21 cellular contexts compared by ENCODE assay signal in genomic region chr14:62039871-62040270, GRCh38.
DNase-seq lines count a peak whose midpoint lies in the region; ATAC-seq, FAIRE-seq and TF ChIP-seq lines count a peak whose summit lies in the region.
"Had no signal": no experiment of that assay in that cellular context is flagged by ENCODE, and none has a peak within 500 bp of the region (broad histone marks: within the 10 kb centered on the region; RNA-seq: fewer than 3 reads in every experiment).

No MANE protein-coding gene starts in this region.

- no peak overlapping the region for H2AFZ ChIP-seq in parathyroid adenoma
- H2AFZ ChIP-seq: neural progenitor cell had no signal

- no peak for TF ChIP-seq EP300 in transverse colon (IDR thresholded peaks at IDR 0.05; ENCODE audit: low read depth)

- H3K36me3 Mint-ChIP-seq in activated T-cell treated with anti-CD3 and anti-CD28 coated beads, Interleukin-2, amount 50 U/mL, for 4 hours (ENCODE audit: insufficient read depth), result no peaks in the 10 kb centered on the region
- H3K36me3 Mint-ChIP-seq: activated naive CD8-positive, alpha-beta T cell treated with anti-CD3 and anti-CD28 coated beads for 36 hours; neural progenitor cell had no signal

- no peak for DNase-seq in HTR-8/SVneo (ENCODE audit: insufficient read length, low spot score)
- DNase-seq in activated T-cell treated with anti-CD3 and anti-CD28 coated beads, Interleukin-2, amount 50 U/mL, for 4 hours, result no peak
- DNase-seq in NCI-H2081 (lab: John Stamatoyannopoulos, UW), result no peak
- DNase-seq in transverse colon, result no peak
- DNase-seq: activated naive CD8-positive, alpha-beta T cell treated with anti-CD3 and anti-CD28 coated beads for 36 hours; activated T-cell treated with anti-CD3 and anti-CD28 coated beads, Interleukin-2, amount 50 U/mL, for 72 hours; islet precursor cell; NCI-H226; SHP77; sigmoid colon; stimulated activated CD4-positive, alpha-beta T cell treated with anti-CD3 and anti-CD28 coated beads, Interleukin-4, amount 100 ng/mL, for 1 hour; T-helper 9 cell; thyroid gland had no signal

- ATAC-seq in GM19351 (IDR thresholded peaks at IDR 0.05; ENCODE audit: unreplicated experiment) (peak; percentile 87), HG02798 (IDR thresholded peaks at IDR 0.05; ENCODE audit: poor library complexity, unreplicated experiment) (peak; percentile 50), HG03196 (IDR thresholded peaks at IDR 0.05; ENCODE audit: unreplicated experiment) (no peak)
- no peak for ATAC-seq in activated T-cell treated with anti-CD3 and anti-CD28 coated beads, Interleukin-2, amount 50 U/mL, for 4 hours
- ATAC-seq: activated T-cell treated with anti-CD3 and anti-CD28 coated beads, Interleukin-2, amount 50 U/mL, for 72 hours; K562 had no signal

- no peak for TF ChIP-seq CTCF in parathyroid adenoma (IDR thresholded peaks at IDR 0.05)
- no peak for TF ChIP-seq CTCF in transverse colon (IDR thresholded peaks at IDR 0.05)

- H3K9ac ChIP-seq in parathyroid adenoma, result no peak overlapping the region
- H3K9ac ChIP-seq: neural progenitor cell had no signal

- peak overlapping the region; percentile 23 for H3K4me2 ChIP-seq in parathyroid adenoma (ENCODE audit: low read length)
- H3K4me2 ChIP-seq: neural progenitor cell had no signal

- H3K27ac ChIP-seq in parathyroid adenoma, result no peak overlapping the region
- H3K27ac ChIP-seq in transverse colon, result no peak overlapping the region
- H3K27ac ChIP-seq: esophagus muscularis mucosa, neural progenitor cell, sigmoid colon, thyroid gland had no signal

- H3K27me3 ChIP-seq in parathyroid adenoma (ENCODE audit: control insufficient read depth, insufficient read depth, low read length) (no peaks in the 10 kb centered on the region), transverse colon (no peaks in the 10 kb centered on the region)
- H3K27me3 ChIP-seq: esophagus muscularis mucosa, neural progenitor cell, sigmoid colon, thyroid gland had no signal

- H3K4me3 ChIP-seq in parathyroid adenoma (ENCODE audit: low read depth, low read length), result no peak overlapping the region
- H3K4me3 ChIP-seq in transverse colon, result no peak overlapping the region
- H3K4me3 ChIP-seq: esophagus muscularis mucosa, K562, neural progenitor cell, sigmoid colon, thyroid gland had no signal

- H3K4me1 ChIP-seq in parathyroid adenoma, result no peaks in the 10 kb centered on the region
- no peaks in the 10 kb centered on the region for H3K4me1 ChIP-seq in transverse colon
- H3K4me1 ChIP-seq: esophagus muscularis mucosa, neural progenitor cell, sigmoid colon, thyroid gland had no signal

- in situ Hi-C loops in transverse colon (cut with MboI; ENCODE audit: low pct_ligation_motif_present in 1 of 4, low pct_unique_long_range_greater_than_20kb in 1 of 4, low sequenced_read_pairs in 3 of 4), result no loop called here

- H3K79me2 ChIP-seq in parathyroid adenoma, result no peaks in the 10 kb centered on the region

- H3K9me3 ChIP-seq in parathyroid adenoma (ENCODE audit: control insufficient read depth, low read length), result no peaks in the 10 kb centered on the region
- H3K9me3 ChIP-seq in transverse colon, result no peaks in the 10 kb centered on the region
- H3K9me3 ChIP-seq: esophagus muscularis mucosa, sigmoid colon, thyroid gland had no signal

- H3K4me3 Mint-ChIP-seq in activated T-cell treated with anti-CD3 and anti-CD28 coated beads, Interleukin-2, amount 50 U/mL, for 4 hours, result no peak overlapping the region
- H3K4me3 Mint-ChIP-seq: activated naive CD8-positive, alpha-beta T cell treated with anti-CD3 and anti-CD28 coated beads for 36 hours; activated T-cell treated with anti-CD3 and anti-CD28 coated beads, Interleukin-2, amount 50 U/mL, for 72 hours; neural progenitor cell had no signal

- H3K36me3 ChIP-seq in parathyroid adenoma (ENCODE audit: control insufficient read depth, insufficient read depth, low read length) (no peaks in the 10 kb centered on the region), transverse colon (no peaks in the 10 kb centered on the region)
- H3K36me3 ChIP-seq: esophagus muscularis mucosa, neural progenitor cell, sigmoid colon, thyroid gland had no signal

- WGBS in transverse colon (ENCODE audit: low coverage in 1 of 2), 2 donors, result 20 to 32% methylated on average over 1 to 2 of the region's 2 CpGs

- H3K9me3 Mint-ChIP-seq in activated T-cell treated with anti-CD3 and anti-CD28 coated beads, Interleukin-2, amount 50 U/mL, for 4 hours, result no peaks in the 10 kb centered on the region
- H3K9me3 Mint-ChIP-seq: neural progenitor cell had no signal

- H3K27me3 Mint-ChIP-seq in activated T-cell treated with anti-CD3 and anti-CD28 coated beads, Interleukin-2, amount 50 U/mL, for 4 hours (ENCODE audit: low read depth), result peaks cover 7% of the 10 kb centered on the region
- H3K27me3 Mint-ChIP-seq: activated naive CD8-positive, alpha-beta T cell treated with anti-CD3 and anti-CD28 coated beads for 36 hours had no signal

- intact Hi-C loops in transverse colon (cut with DNase I; ENCODE audit: low total_unique reads), result no loop called here

- TF ChIP-seq POLR2A in transverse colon (IDR thresholded peaks at IDR 0.05), result no peak

- no peaks in the 10 kb centered on the region for H3K4me1 Mint-ChIP-seq in activated T-cell treated with anti-CD3 and anti-CD28 coated beads, Interleukin-2, amount 50 U/mL, for 4 hours (ENCODE audit: low read depth)
- H3K4me1 Mint-ChIP-seq: activated naive CD8-positive, alpha-beta T cell treated with anti-CD3 and anti-CD28 coated beads for 36 hours; neural progenitor cell had no signal

- FAIRE-seq in HTR-8/SVneo (lab: Jason Lieb, UNC), result peak; percentile 97
- FAIRE-seq: bronchial epithelial cell, K562 had no signal

Comparison
In these comparisons a context has a peak if more than half of its experiments do, and no peak if none do; other contexts are left out.
1. ATAC-seq: peak in GM19351 (single experiment) and HG02798 (single experiment); none in activated T-cell treated with anti-CD3 and anti-CD28 coated beads, Interleukin-2, amount 50 U/mL, for 4 hours (0 of 2) and HG03196 (single experiment).